In genomic region chr19:46717716-46718143, GRCh38 we compare ENCODE assay signal across 8 cellular contexts. TPM values are rescaled to one million over a fixed set of nuclear protein-coding genes. Genes with fewer than 3 reads are reported as not detected.
DNase-seq lines count a peak whose midpoint lies in the region; ATAC-seq and TF ChIP-seq lines count a peak whose summit lies in the region.

No MANE protein-coding gene starts in this region.

- TF ChIP-seq EP300 in suprapubic skin (IDR thresholded peaks at IDR 0.05), result no peak

- peak overlapping the region; percentile 96 for H3K27ac Mint-ChIP-seq in activated CD4-positive, alpha-beta T cell treated with anti-CD3 and anti-CD28 coated beads, Interleukin-2, amount 10 ng/mL, durations not matched to agents 7 days and 5 days
- H3K27ac Mint-ChIP-seq in activated T-cell treated with anti-CD3 and anti-CD28 coated beads, Interleukin-2, amount 50 U/mL, for 72 hours, result peak overlapping the region; percentile 80

- H3K27me3 ChIP-seq in iPS-18a (ENCODE audit: control insufficient read depth, insufficient read depth, low read length), result no peaks in the 10 kb centered on the region
- H3K27me3 ChIP-seq in suprapubic skin, result no peaks in the 10 kb centered on the region

- peaks cover 42% of the 10 kb centered on the region for H3K4me1 Mint-ChIP-seq in activated CD4-positive, alpha-beta T cell treated with anti-CD3 and anti-CD28 coated beads, Interleukin-2, amount 10 ng/mL, durations not matched to agents 7 days and 5 days
- H3K4me1 Mint-ChIP-seq in activated T-cell treated with anti-CD3 and anti-CD28 coated beads, Interleukin-2, amount 50 U/mL, for 72 hours (ENCODE audit: low read depth), result peaks cover 47% of the 10 kb centered on the region

- H3K4me1 ChIP-seq in iPS-18a (ENCODE audit: control insufficient read depth, low read depth, low read length) (peaks cover 13% of the 10 kb centered on the region), suprapubic skin (peaks cover 41% of the 10 kb centered on the region)

- H3K27me3 Mint-ChIP-seq in activated CD4-positive, alpha-beta T cell treated with anti-CD3 and anti-CD28 coated beads, Interleukin-2, amount 10 ng/mL, durations not matched to agents 7 days and 5 days, result no peaks in the 10 kb centered on the region
- H3K27me3 Mint-ChIP-seq in activated T-cell treated with anti-CD3 and anti-CD28 coated beads, Interleukin-2, amount 50 U/mL, for 72 hours (ENCODE audit: low read depth), result no peaks in the 10 kb centered on the region

- no peak for TF ChIP-seq POLR2A in suprapubic skin (IDR thresholded peaks at IDR 0.05)

- H3K27ac ChIP-seq in iPS-18a (ENCODE audit: low read length) (no peak overlapping the region), suprapubic skin (peak overlapping the region; percentile 84)

- H3K9me3 ChIP-seq in iPS-18a (ENCODE audit: control insufficient read depth, low read depth, low read length), result no peaks in the 10 kb centered on the region
- no peaks in the 10 kb centered on the region for H3K9me3 ChIP-seq in suprapubic skin

- H3K4me3 Mint-ChIP-seq in activated CD4-positive, alpha-beta T cell treated with anti-CD3 and anti-CD28 coated beads, Interleukin-2, amount 10 ng/mL, durations not matched to agents 7 days and 5 days, result peak overlapping the region; percentile 94
- peak overlapping the region; percentile 86 to 96 for H3K4me3 Mint-ChIP-seq in activated T-cell treated with anti-CD3 and anti-CD28 coated beads, Interleukin-2, amount 50 U/mL, for 72 hours

- TF ChIP-seq CTCF in suprapubic skin (IDR thresholded peaks at IDR 0.05), result no peak

- ATAC-seq in activated T-cell treated with anti-CD3 and anti-CD28 coated beads, Interleukin-2, amount 50 U/mL, for 72 hours (replicated peaks in 1 of 2), result peak; percentile 19 to 32
- ATAC-seq in GM21515 (IDR thresholded peaks at IDR 0.05; ENCODE audit: unreplicated experiment), result no peak

- H3K9me3 Mint-ChIP-seq in activated CD4-positive, alpha-beta T cell treated with anti-CD3 and anti-CD28 coated beads, Interleukin-2, amount 10 ng/mL, durations not matched to agents 7 days and 5 days, result no peaks in the 10 kb centered on the region
- no peaks in the 10 kb centered on the region for H3K9me3 Mint-ChIP-seq in activated T-cell treated with anti-CD3 and anti-CD28 coated beads, Interleukin-2, amount 50 U/mL, for 72 hours

- H3K36me3 ChIP-seq in iPS-18a (ENCODE audit: control insufficient read depth, low read depth, low read length) (peaks cover 22% of the 10 kb centered on the region), suprapubic skin (peaks cover 32% of the 10 kb centered on the region)

- H3K9ac ChIP-seq in iPS-18a (ENCODE audit: low read length), result no peak overlapping the region

- 13% methylated on average over 4 of the region's 9 CpGs for WGBS in suprapubic skin

- CTCF ChIA-PET in activated CD4-positive, alpha-beta T cell treated with anti-CD3 and anti-CD28 coated beads, Interleukin-2, amount 10 ng/mL, durations not matched to agents 7 days and 5 days (lab: Charles Lee), result interaction anchor here (0.9 to 1.1 kb wide), 4 partner anchors 10 to 56 kb away, joined by 3 to 4 read pairs (median 4); no protein-coding TSS in a partner anchor

- peaks cover 58% of the 10 kb centered on the region for H3K36me3 Mint-ChIP-seq in activated CD4-positive, alpha-beta T cell treated with anti-CD3 and anti-CD28 coated beads, Interleukin-2, amount 10 ng/mL, durations not matched to agents 7 days and 5 days (ENCODE audit: low read depth)
- peaks cover 2 to 7% of the 10 kb centered on the region in 2 donors for H3K36me3 Mint-ChIP-seq in activated T-cell treated with anti-CD3 and anti-CD28 coated beads, Interleukin-2, amount 50 U/mL, for 72 hours (ENCODE audit: insufficient read depth in 2 of 2)

- intact Hi-C loops in head of caudate nucleus (cut with DNase I), result no loop called here

- H3K4me3 ChIP-seq in iPS-18a (ENCODE audit: low read length) (peak overlapping the region; percentile 78), suprapubic skin (peak overlapping the region; percentile 80)

- POLR2A ChIA-PET in activated CD4-positive, alpha-beta T cell treated with anti-CD3 and anti-CD28 coated beads, Interleukin-2, amount 10 ng/mL, durations not matched to agents 7 days and 5 days (lab: Charles Lee), result interaction anchor here (0.6 kb wide), 1 partner anchor 111 kb away, joined by 6 read pairs; no protein-coding TSS in a partner anchor

- peak; percentile 42 for DNase-seq in activated CD4-positive, alpha-beta T cell treated with anti-CD3 and anti-CD28 coated beads, Interleukin-2, amount 10 ng/mL, durations not matched to agents 7 days and 5 days
- no peak for DNase-seq in activated CD4-positive, alpha-beta T cell treated with anti-CD3 and anti-CD28 coated beads, Interleukin-2, amount 50 U/mL, for 4 hours
- DNase-seq in activated T-cell treated with anti-CD3 and anti-CD28 coated beads, Interleukin-2, amount 50 U/mL, for 72 hours, result peak in 1 of 2 donors; percentile 19
- DNase-seq in suprapubic skin (ENCODE audit: low spot score in 2 of 2) (no peak), head of caudate nucleus (no peak), AML-193 (lab: John Stamatoyannopoulos, UW) (no peak)

RNA-seq across cellular contexts. Expression of gene PRKD2, which starts 0.8 kb away (rescaled TPM):
- total RNA-seq in activated CD4-positive, alpha-beta T cell treated with anti-CD3 and anti-CD28 coated beads, Interleukin-2, amount 10 ng/mL, durations not matched to agents 7 days and 5 days, result 100 to 1,000 TPM; 175 to 178 TPM
- 10 to 100 TPM; 82.0 to 92.9 TPM for total RNA-seq in activated T-cell treated with anti-CD3 and anti-CD28 coated beads, Interleukin-2, amount 50 U/mL, for 72 hours
- 100 to 1,000 TPM in 1 of 4 donors, 10 to 100 TPM in 3; 51.5 to 136 (median 61.2) TPM for total RNA-seq in suprapubic skin

RNA-seq across cellular contexts. Expression of gene FKRP, which starts 28.1 kb away (rescaled TPM):
- total RNA-seq in activated CD4-positive, alpha-beta T cell treated with anti-CD3 and anti-CD28 coated beads, Interleukin-2, amount 10 ng/mL, durations not matched to agents 7 days and 5 days, result 10 to 100 TPM; 16.9 to 20.5 TPM
- total RNA-seq in activated T-cell treated with anti-CD3 and anti-CD28 coated beads, Interleukin-2, amount 50 U/mL, for 72 hours, result 10 to 100 TPM; 15.1 to 18.0 TPM
- 10 to 100 TPM in 1 of 4 donors, 1 to 10 TPM in 3; 7.1 to 15.2 (median 7.8) TPM for total RNA-seq in suprapubic skin

RNA-seq across cellular contexts. Expression of gene STRN4, which starts 28.5 kb away (rescaled TPM):
- 10 to 100 TPM; 77.9 to 86.4 TPM for total RNA-seq in activated CD4-positive, alpha-beta T cell treated with anti-CD3 and anti-CD28 coated beads, Interleukin-2, amount 10 ng/mL, durations not matched to agents 7 days and 5 days
- total RNA-seq in activated T-cell treated with anti-CD3 and anti-CD28 coated beads, Interleukin-2, amount 50 U/mL, for 72 hours, result 10 to 100 TPM; 79.0 to 85.2 TPM
- total RNA-seq in suprapubic skin, result 10 to 100 TPM; 73.2 to 87.6 (median 81.1) TPM

RNA-seq across cellular contexts. Expression of gene DACT3, which starts 56.7 kb away (rescaled TPM):
- under 1 TPM; 0.31 to 0.42 TPM for total RNA-seq in activated CD4-positive, alpha-beta T cell treated with anti-CD3 and anti-CD28 coated beads, Interleukin-2, amount 10 ng/mL, durations not matched to agents 7 days and 5 days
- 1 to 10 TPM; 3.4 to 7.0 TPM for total RNA-seq in activated T-cell treated with anti-CD3 and anti-CD28 coated beads, Interleukin-2, amount 50 U/mL, for 72 hours
- 1 to 10 TPM in 3 of 4 donors, under 1 TPM in 1; 0.68 to 1.8 (median 1.2) TPM for total RNA-seq in suprapubic skin
